Comparison of ENCODE assay signal across 9 cellular contexts in genomic region chr12:95003213-95003920, GRCh38. TPM values are rescaled to one million over a fixed set of nuclear protein-coding genes. Genes with fewer than 3 reads are reported as not detected.
A peak's percentile ranks its signal among the peaks of the same experiment; 100 is the strongest.
DNase-seq lines count a peak whose midpoint lies in the region; ATAC-seq, FAIRE-seq and TF ChIP-seq lines count a peak whose summit lies in the region.
"Had no signal": no experiment of that assay in that cellular context is flagged by ENCODE, and none has a peak within 500 bp of the region (broad histone marks: within the 10 kb centered on the region; RNA-seq: fewer than 3 reads in every experiment).

Gene NDUFA12, minus strand, starts transcription at chr12:95003697. Its CDS starts 17 bp downstream, at chr12:95003680.

- peaks cover 0 to 3% of the 10 kb centered on the region in 2 donors for H3K9me3 ChIP-seq in kidney (ENCODE audit: control insufficient read depth in 1 of 2, low read length in 2 of 2)

- peak within 1 kb of the TSS; percentile 88 to 99 for H3K4me3 ChIP-seq in kidney (ENCODE audit: low read length in 2 of 2)

- peaks cover 0 to 12% of the 10 kb centered on the region in 2 donors for H3K4me1 ChIP-seq in kidney (ENCODE audit: control insufficient read depth in 1 of 2, insufficient read depth in 1 of 2, low read depth in 1 of 2, low read length in 2 of 2)

- TF ChIP-seq CTCF in AG09319 (IDR thresholded peaks at IDR 0.05; ENCODE audit: low read depth, low read length) (no peak), kidney (IDR thresholded peaks at IDR 0.05; ENCODE audit: borderline replicate concordance, extremely low read depth, insufficient read depth) (no peak)

- peak within 1 kb of the TSS; percentile 84 to 89 for H3K27ac ChIP-seq in kidney (ENCODE audit: low read depth in 2 of 2, low read length in 2 of 2)

- H3K9ac ChIP-seq in kidney (ENCODE audit: low read length in 2 of 2) = peak within 1 kb of the TSS; percentile 74 to 97

- ATAC-seq in GM19035 (IDR thresholded peaks at IDR 0.05; ENCODE audit: unreplicated experiment) = peak; percentile 99
- ATAC-seq in HG03354 (IDR thresholded peaks at IDR 0.05; ENCODE audit: poor library complexity, severe bottlenecking, unreplicated experiment) = peak; percentile 99

- peak; percentile 93 for DNase-seq in AG09319 (ENCODE audit: extremely low read depth, low read depth)
- peak; percentile 91 for DNase-seq in NCI-H446 treated with DMSO at 0.1 percent for 48 hours (lab: John Stamatoyannopoulos, UW)
- peak; percentile 94 for DNase-seq in activated CD4-positive, CD25-positive, alpha-beta regulatory T cell treated with anti-CD3 and anti-CD28 coated beads, Interleukin-2, amount 50 U/mL, for 72 hours
- DNase-seq in cerebellar nuclear complex (lab: John Stamatoyannopoulos, UW) = peak; percentile 63 to 68
- peak; percentile 98 for DNase-seq in kidney
- peak; percentile 98 for DNase-seq in stimulated activated CD4-positive, alpha-beta T cell treated with anti-CD3 and anti-CD28 coated beads, Interleukin-15, amount 100 ng/mL, for 24 hours

- H3K36me3 ChIP-seq in kidney (ENCODE audit: control insufficient read depth in 1 of 2, insufficient read depth in 2 of 2, low read length in 2 of 2) = no peaks in the 10 kb centered on the region

- FAIRE-seq in kidney (lab: Jason Lieb, UNC) = no peak
- FAIRE-seq: colon had no signal

- intact Hi-C loops in kidney (cut with DNase I) = no loop called here

RNA-seq across cellular contexts. Expression of gene NDUFA12, which starts in this region (rescaled TPM):
- 79.0 TPM for total RNA-seq in kidney
- 246 TPM for polyA plus RNA-seq in kidney (ENCODE audit: insufficient read depth, low read depth, low replicate concordance)

Comparison
In these comparisons a context has a peak if more than half of its experiments do, and no peak if none do; other contexts are left out.
1. Peak in every context shown above with its lines: DNase-seq, ATAC-seq, H3K4me3 ChIP-seq and H3K27ac ChIP-seq.